In genomic region chr1:59342801-59343575, GRCh38 we compare ENCODE assay signal across 2 cellular contexts.
TF ChIP-seq lines count a peak whose summit lies in the region.

No MANE protein-coding gene starts in this region.

TF ChIP-seq in Ishikawa, 13 proteins besides CTCF, POLR2A, EP300 and RAD21:
- TF ChIP-seq TAF1 (IDR thresholded peaks at IDR 0.05; ENCODE audit: low read depth) (no peak), REST (IDR thresholded peaks at IDR 0.05; ENCODE audit: low read depth) (peak; percentile 45; the same call in 1 of the 2 replicates)

TF ChIP-seq in K562, 482 proteins besides CTCF, POLR2A, EP300 and RAD21:
- TF ChIP-seq MAFF (IDR thresholded peaks at IDR 0.05; ENCODE audit: low read length) (peak; percentile 61), MAFG (tag; conservative IDR thresholded peaks at IDR 0.05) (peak; percentile 73), C11orf30 (IDR thresholded peaks at IDR 0.05; ENCODE audit: low read depth) (peak; percentile 69; the same call in 1 of the 2 replicates), BCOR (IDR thresholded peaks at IDR 0.05) (no peak), MAFK (IDR thresholded peaks at IDR 0.05; ENCODE audit: low read length) (peak; percentile 30; the same call in 1 of the 2 replicates), MBD1 (CRISPR knock-in tag; IDR thresholded peaks at IDR 0.05) (no peak), ZNF316 (IDR thresholded peaks at IDR 0.05) (peak; percentile 82)
